In genomic region chr3:139619484-139619883, GRCh38 we compare ENCODE assay signal across 20 cellular contexts. TPM values are rescaled to one million over a fixed set of nuclear protein-coding genes. Genes with fewer than 3 reads are reported as not detected.
A peak's percentile ranks its signal among the peaks of the same experiment; 100 is the strongest.
DNase-seq lines count a peak whose midpoint lies in the region; TF ChIP-seq lines count a peak whose summit lies in the region.
"Had no signal": no experiment of that assay in that cellular context is flagged by ENCODE, and none has a peak within 500 bp of the region (broad histone marks: within the 10 kb centered on the region; RNA-seq: fewer than 3 reads in every experiment).

No MANE protein-coding gene starts in this region.

- no peak for TF ChIP-seq POLR2A in prostate gland (IDR thresholded peaks at IDR 0.05)

- no peaks in the 10 kb centered on the region for H3K9me2 ChIP-seq in Loucy (replicated peaks; ENCODE audit: low read depth, low read length)

- H4K20me1 ChIP-seq in BLaER1 = no peaks in the 10 kb centered on the region
- no peaks in the 10 kb centered on the region for H4K20me1 ChIP-seq in Loucy (ENCODE audit: insufficient read depth, low read length, poor library complexity, severe bottlenecking)

- TF ChIP-seq CTCF in Loucy (conservative IDR thresholded peaks at IDR 0.05; ENCODE audit: low read length) (no peak), prostate gland (IDR thresholded peaks at IDR 0.05) (no peak)

- no peak overlapping the region for H3K9ac ChIP-seq in BLaER1
- H3K9ac ChIP-seq in Loucy (ENCODE audit: low read depth, low read length, poor library complexity, severe bottlenecking) = peak overlapping the region; percentile 5

- no peaks in the 10 kb centered on the region for H3K9me3 ChIP-seq in BLaER1
- no peaks in the 10 kb centered on the region for H3K9me3 ChIP-seq in Loucy (ENCODE audit: insufficient read depth, low read depth, low read length)
- no peaks in the 10 kb centered on the region for H3K9me3 ChIP-seq in prostate gland
- H3K9me3 ChIP-seq: A549 had no signal

- H3K79me2 ChIP-seq in Loucy (ENCODE audit: insufficient read depth, low read length) = no peaks in the 10 kb centered on the region

- H3K27ac ChIP-seq in BLaER1 (no peak overlapping the region), prostate gland (no peak overlapping the region)
- H3K27ac ChIP-seq: 22Rv1, A549 had no signal

- H3K36me3 ChIP-seq in BLaER1 (no peaks in the 10 kb centered on the region), Loucy (ENCODE audit: insufficient read depth, low read length) (no peaks in the 10 kb centered on the region), prostate gland (no peaks in the 10 kb centered on the region)

- H3F3A ChIP-seq in Loucy (ENCODE audit: low read depth) = no peaks in the 10 kb centered on the region

- H3K4me1 ChIP-seq in BLaER1 = peaks cover 14% of the 10 kb centered on the region; the same call in 1 of the 2 replicates
- H3K4me1 ChIP-seq in Loucy (ENCODE audit: insufficient read depth, low read length, poor library complexity, severe bottlenecking) = peaks cover 21% of the 10 kb centered on the region
- no peaks in the 10 kb centered on the region for H3K4me1 ChIP-seq in prostate gland (replicated peaks)
- H3K4me1 ChIP-seq: A549 had no signal

- intact Hi-C loops in prostate gland (cut with DNase I) = no loop called here

- peak; percentile 36 for DNase-seq in NOMO-1 treated with DMSO at 0.1 percent for 48 hours (lab: John Stamatoyannopoulos, UW; ENCODE audit: unreplicated experiment)
- no peak for DNase-seq in NOMO-1 treated with dmso at 0.1 percent for 144 hours (lab: John Stamatoyannopoulos, UW; ENCODE audit: unreplicated experiment)
- DNase-seq in MV-4-11 (lab: John Stamatoyannopoulos, UW) = peak; percentile 22
- DNase-seq in NCI-H1417 (lab: John Stamatoyannopoulos, UW) = no peak
- no peak for DNase-seq in NCI-H187 treated with DMSO at 0.1 percent for 48 hours (lab: John Stamatoyannopoulos, UW)
- no peak for DNase-seq in prostate gland (ENCODE audit: low spot score)
- DNase-seq: AML-193; Calu3; CD8-positive, alpha-beta T cell; DMS53; DND-41; EL; HFFc6; IMR-90 had no signal

- WGBS in prostate gland = 42% methylated on average over 1 of the region's 1 CpG

- no peaks in the 10 kb centered on the region for H3K27me3 ChIP-seq in BLaER1
- no peaks in the 10 kb centered on the region for H3K27me3 ChIP-seq in Loucy (ENCODE audit: insufficient read depth, low read length, poor library complexity, severe bottlenecking)
- no peaks in the 10 kb centered on the region for H3K27me3 ChIP-seq in prostate gland (replicated peaks; ENCODE audit: insufficient read depth)

- H3K4me3 ChIP-seq in BLaER1 (no peak overlapping the region), Loucy (ENCODE audit: low read length, poor library complexity, severe bottlenecking) (no peak overlapping the region), prostate gland (no peak overlapping the region)
- H3K4me3 ChIP-seq: A549, GM23338 had no signal

- H3K4me2 ChIP-seq in BLaER1 = 0 out of 2 replicates have a peak overlapping the region, but pooled peaks have one; percentile 21
- peak overlapping the region; percentile 50 for H3K4me2 ChIP-seq in Loucy (ENCODE audit: low read depth, low read length, poor library complexity, severe bottlenecking)
- H3K4me2 ChIP-seq: A549, GM23338 had no signal

- H2AFZ ChIP-seq in Loucy (ENCODE audit: low read length) = no peak overlapping the region
- H2AFZ ChIP-seq: GM23338 had no signal

RNA-seq across cellular contexts. Expression of gene NMNAT3, which starts 58.3 kb away (rescaled TPM):
- 10 to 100 TPM; 11.9 to 15.6 TPM for total RNA-seq in prostate gland
- total RNA-seq: G401 had no signal

Comparison
In these comparisons a context has a peak if more than half of its experiments do, and no peak if none do; other contexts are left out.
1. DNase-seq: peak in NOMO-1 treated with DMSO at 0.1 percent for 48 hours (single experiment) and MV-4-11 (single experiment); none in NOMO-1 treated with dmso at 0.1 percent for 144 hours (single experiment), NCI-H1417 (0 of 3), NCI-H187 treated with DMSO at 0.1 percent for 48 hours (single experiment) and prostate gland (single experiment).